Comparison of ENCODE assay signal across 1 cellular context in the genomic region with DNA sequence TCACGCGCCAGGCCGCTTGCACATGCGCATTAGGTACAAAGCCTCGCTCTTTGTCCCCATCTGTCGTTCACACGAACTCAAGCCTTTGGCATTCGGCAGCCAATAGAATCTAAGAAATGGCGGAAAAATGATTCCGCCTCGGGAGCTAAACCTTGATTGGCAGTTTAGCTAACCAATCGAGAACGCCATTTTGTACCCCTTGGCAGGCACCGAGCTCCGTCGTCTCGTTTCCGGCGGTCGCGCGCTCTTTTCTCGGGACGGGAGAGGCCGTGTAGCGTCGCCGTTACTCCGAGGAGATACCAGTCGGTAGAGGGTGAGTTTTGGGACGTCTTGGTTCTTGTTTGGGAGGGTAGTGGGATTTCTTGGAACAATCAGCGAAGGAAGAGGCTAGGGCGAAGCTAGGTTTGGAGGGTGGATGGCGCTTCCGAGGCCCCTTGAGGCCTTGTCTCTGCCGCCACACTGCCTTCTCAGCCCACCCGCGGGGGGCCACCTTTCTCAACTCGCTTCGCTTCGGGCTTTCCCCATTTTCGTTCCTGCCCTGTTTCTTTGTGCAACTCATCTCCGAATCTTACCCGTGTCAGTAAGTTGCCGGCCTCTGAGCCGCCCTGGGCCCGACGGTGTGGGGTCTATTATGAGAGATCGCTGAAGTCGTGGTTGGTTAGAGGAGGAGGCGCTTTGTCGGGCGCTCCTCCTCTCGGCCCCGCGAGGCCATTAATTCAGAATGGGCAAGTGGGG.
A peak's percentile ranks its signal among the peaks of the same experiment; 100 is the strongest.
TF ChIP-seq lines count a peak whose summit lies in the region.

A gene with protein sequence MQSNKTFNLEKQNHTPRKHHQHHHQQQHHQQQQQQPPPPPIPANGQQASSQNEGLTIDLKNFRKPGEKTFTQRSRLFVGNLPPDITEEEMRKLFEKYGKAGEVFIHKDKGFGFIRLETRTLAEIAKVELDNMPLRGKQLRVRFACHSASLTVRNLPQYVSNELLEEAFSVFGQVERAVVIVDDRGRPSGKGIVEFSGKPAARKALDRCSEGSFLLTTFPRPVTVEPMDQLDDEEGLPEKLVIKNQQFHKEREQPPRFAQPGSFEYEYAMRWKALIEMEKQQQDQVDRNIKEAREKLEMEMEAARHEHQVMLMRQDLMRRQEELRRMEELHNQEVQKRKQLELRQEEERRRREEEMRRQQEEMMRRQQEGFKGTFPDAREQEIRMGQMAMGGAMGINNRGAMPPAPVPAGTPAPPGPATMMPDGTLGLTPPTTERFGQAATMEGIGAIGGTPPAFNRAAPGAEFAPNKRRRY (plus strand): TSS at position 227 of the 735 bp plus-strand sequence. CDS start 7,003 bp downstream, outside the sequence.

TF ChIP-seq in A549, 52 proteins besides CTCF, POLR2A, EP300 and RAD21 (continued from another document):
- peak; percentile 90 for TF ChIP-seq PBX3 (IDR thresholded peaks at IDR 0.05)
